In the genomic region with DNA sequence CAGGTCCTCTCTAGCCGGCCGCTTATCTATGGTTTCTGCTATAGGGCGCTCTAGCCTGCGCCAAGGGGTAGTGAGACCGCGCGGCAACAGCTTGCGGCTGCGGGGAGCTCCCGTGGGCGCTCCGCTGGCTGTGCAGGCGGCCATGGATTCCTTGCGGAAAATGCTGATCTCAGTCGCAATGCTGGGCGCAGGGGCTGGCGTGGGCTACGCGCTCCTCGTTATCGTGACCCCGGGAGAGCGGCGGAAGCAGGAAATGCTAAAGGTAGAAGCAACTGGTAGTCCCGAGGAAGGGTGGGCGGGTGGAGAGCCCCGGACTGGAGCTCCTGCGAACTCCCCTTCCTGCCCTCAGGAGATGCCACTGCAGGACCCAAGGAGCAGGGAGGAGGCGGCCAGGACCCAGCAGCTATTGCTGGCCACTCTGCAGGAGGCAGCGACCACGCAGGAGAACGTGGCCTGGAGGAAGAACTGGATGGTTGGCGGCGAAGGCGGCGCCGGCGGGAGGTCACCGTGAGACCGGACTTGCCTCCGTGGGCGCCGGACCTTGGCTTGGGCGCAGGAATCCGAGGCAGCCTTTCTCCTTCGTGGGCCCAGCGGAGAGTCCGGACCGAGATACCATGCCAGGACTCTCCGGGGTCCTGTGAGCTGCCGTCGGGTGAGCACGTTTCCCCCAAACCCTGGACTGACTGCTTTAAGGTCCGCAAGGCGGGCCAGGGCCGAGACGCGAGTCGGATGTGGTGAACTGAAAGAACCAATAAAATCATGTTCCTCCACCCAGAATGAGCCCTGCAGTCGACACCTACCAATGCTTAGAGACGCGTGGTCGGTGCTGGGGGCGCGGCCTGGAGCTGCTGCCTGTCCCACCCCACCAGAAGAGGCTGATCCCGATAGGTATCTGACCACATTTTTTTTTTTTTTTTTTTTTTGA, we compare ENCODE assay signal across 8 cellular contexts. TPM values are rescaled to one million over a fixed set of nuclear protein-coding genes. Genes with fewer than 3 reads are reported as not detected.
DNase-seq lines count a peak whose midpoint lies in the region; ATAC-seq, FAIRE-seq and TF ChIP-seq lines count a peak whose summit lies in the region.

A gene (minus strand): TSS at position 664 of the 925 bp plus-strand sequence. CDS start 2,236 bp downstream, outside the sequence.
A gene with protein sequence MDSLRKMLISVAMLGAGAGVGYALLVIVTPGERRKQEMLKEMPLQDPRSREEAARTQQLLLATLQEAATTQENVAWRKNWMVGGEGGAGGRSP (plus strand): TSS at position 70 of the 925 bp plus-strand sequence. CDS start 73 bp downstream, at position 143.

- H3K27ac Mint-ChIP-seq in HFFc6 = peak within 1 kb of the TSS; percentile 97

- H3K36me3 ChIP-seq in adrenal gland (replicated peaks in 1 of 2) = peaks cover 0 to 18% of the 10 kb centered on the region in 2 donors
- no peaks in the 10 kb centered on the region for H3K36me3 ChIP-seq in prostate gland

- intact Hi-C loops in adrenal gland (cut with DNase I) (no loop called here), left cardiac atrium (cut with DNase I) (no loop called here), prostate gland (cut with DNase I) (no loop called here)

- H3K4me3 ChIP-seq in adrenal gland (peak within 1 kb of the TSS; percentile 53 to 94 (median 72)), prostate gland (peak within 1 kb of the TSS; percentile 61 to 69)

- peak within 1 kb of the TSS; percentile 73 to 92 (median 82) for H3K27ac ChIP-seq in adrenal gland
- H3K27ac ChIP-seq in prostate gland = peak within 1 kb of the TSS; percentile 82 to 87

- ATAC-seq in left cardiac atrium = peak; percentile 87 to 88

- FAIRE-seq in G401.6 (lab: Jason Lieb, UNC) (peak; percentile 79), urothelium cell line (lab: Jason Lieb, UNC) (no peak)

- no peak for TF ChIP-seq CTCF in HFFc6 (IDR thresholded peaks at IDR 0.05)
- TF ChIP-seq CTCF in adrenal gland (IDR thresholded peaks at IDR 0.05) = no peak
- peak in 1 of 4 experiments; percentile 22 for TF ChIP-seq CTCF in prostate gland (IDR thresholded peaks at IDR 0.05)

- 0 to 1% (median 0%) methylated on average over 16 to 66 of the region's 66 CpGs for WGBS in adrenal gland, 4 donors
- WGBS in prostate gland = 1% methylated on average over 59 of the region's 66 CpGs

- H3K9me3 Mint-ChIP-seq in HFFc6 = no peaks in the 10 kb centered on the region

- DNase-seq in HFFc6 = peak; percentile 84
- peak; percentile 81 for DNase-seq in NCI-H128 (lab: John Stamatoyannopoulos, UW; ENCODE audit: unreplicated experiment)
- peak; percentile 94 for DNase-seq in SW480 (ENCODE audit: low spot score)
- peak; percentile 73 to 86 (median 81) for DNase-seq in adrenal gland
- DNase-seq in left cardiac atrium = peak; percentile 79
- peak; percentile 87 for DNase-seq in prostate gland (ENCODE audit: low spot score)
- DNase-seq in urothelium cell line (ENCODE audit: low spot score) = peak; percentile 80

- peaks cover 45% of the 10 kb centered on the region for H3K4me1 Mint-ChIP-seq in HFFc6 (ENCODE audit: low read depth)

- peaks cover 1% of the 10 kb centered on the region; the same call in 1 of the 2 replicates for H3K27me3 Mint-ChIP-seq in HFFc6 (ENCODE audit: insufficient read depth)

- H3K36me3 Mint-ChIP-seq in HFFc6 (ENCODE audit: low read depth) = peaks cover 21% of the 10 kb centered on the region

- H3K27me3 ChIP-seq in adrenal gland (no peaks in the 10 kb centered on the region), prostate gland (replicated peaks; ENCODE audit: insufficient read depth) (no peaks in the 10 kb centered on the region)

- TF ChIP-seq POLR2A in adrenal gland (IDR thresholded peaks at IDR 0.05) (peak; percentile 42 to 75), prostate gland (IDR thresholded peaks at IDR 0.05) (peak; percentile 49)

- H3K4me3 Mint-ChIP-seq in HFFc6 = peak within 1 kb of the TSS; percentile 99

- H3K9me3 ChIP-seq in adrenal gland (replicated peaks in 1 of 3) = no peaks in the 10 kb centered on the region
- no peaks in the 10 kb centered on the region for H3K9me3 ChIP-seq in prostate gland

- peaks cover 17 to 47% of the 10 kb centered on the region in 2 donors for H3K4me1 ChIP-seq in adrenal gland (replicated peaks in 1 of 2)
- H3K4me1 ChIP-seq in prostate gland (replicated peaks) = peaks cover 13% of the 10 kb centered on the region

RNA-seq across cellular contexts. Expression of the first gene that starts in this region (rescaled TPM):
- total RNA-seq in HFFc6 (2021; fragmentation: NEBNext Ultra II Directional; extraction: Animal tissue kit (Norgen Biotek cat#: 25700)) = 1 to 10 TPM; 2.8 to 4.5 (median 3.7) TPM
- total RNA-seq in adrenal gland (10 to 100 TPM in 2 of 8 donors, 1 to 10 TPM in 6; 1.1 to 22.0 (median 8.3) TPM), left cardiac atrium (1 to 10 TPM; 4.0 to 4.1 TPM), prostate gland (10 to 100 TPM in 1 of 2 donors, 1 to 10 TPM in 1; 7.1 to 10.2 TPM)
- polyA plus RNA-seq in adrenal gland = 10 to 100 TPM; 16.5 to 30.4 (median 17.5) TPM

RNA-seq across cellular contexts. Expression of the second gene that starts in this region (rescaled TPM):
- 10 to 100 TPM in 5 of 6 experiments, 1 to 10 TPM in 1; 9.8 to 14.2 (median 11.3) TPM for total RNA-seq in HFFc6 (2021; fragmentation: NEBNext Ultra II Directional; extraction: Animal tissue kit (Norgen Biotek cat#: 25700))
- total RNA-seq in adrenal gland (10 to 100 TPM; 10.2 to 21.3 (median 14.3) TPM), left cardiac atrium (1 to 10 TPM; 6.2 to 7.0 TPM), prostate gland (10 to 100 TPM; 10.3 to 18.3 TPM)
- 10 to 100 TPM in 2 of 3 donors, 1 to 10 TPM in 1; 2.2 to 25.7 (median 25.7) TPM for polyA plus RNA-seq in adrenal gland

Comparison
In these comparisons a context has a peak if more than half of its experiments do, and no peak if none do; other contexts are left out.
1. Peak in every context shown above with its lines: DNase-seq, ATAC-seq, H3K4me3 ChIP-seq and H3K27ac ChIP-seq.